35 cellular contexts compared by ENCODE assay signal in genomic region chr19:50750010-50750409, GRCh38. TPM values are rescaled to one million over a fixed set of nuclear protein-coding genes. Genes with fewer than 3 reads are reported as not detected.
"Had no signal": no experiment of that assay in that cellular context is flagged by ENCODE, and none has a peak within 500 bp of the region (broad histone marks: within the 10 kb centered on the region; RNA-seq: fewer than 3 reads in every experiment).

No MANE protein-coding gene starts in this region.

- ATAC-seq: effector memory CD8-positive, alpha-beta T cell; gastrocnemius medialis; left cardiac atrium; left ventricle myocardium superior; sciatic nerve; stimulated activated effector memory CD8-positive, alpha-beta T cell treated with anti-CD3 and anti-CD28 coated beads, Interleukin-12 subunit alpha, Interleukin-12 subunit beta, amount 100 ng/mL, for 72 hours; WTC11 had no signal

- H3K4me3 ChIP-seq: gastrocnemius medialis, hepatocyte, skin epidermis, thoracic aorta, vagina had no signal

- H3K36me3 ChIP-seq: gastrocnemius medialis, neutrophil, thoracic aorta, vagina had no signal

- H2AFZ ChIP-seq: hepatocyte had no signal

- H3K9me3 ChIP-seq: gastrocnemius medialis, neutrophil, thoracic aorta, vagina had no signal

- DNase-seq: activated CD4-positive, alpha-beta memory T cell treated with anti-CD3 and anti-CD28 coated beads, Interleukin-2, amount 10 ng/mL, durations not matched to agents 7 days and 5 days; activated CD4-positive, alpha-beta T cell treated with anti-CD3 and anti-CD28 coated beads for 1 hour; activated CD4-positive, alpha-beta T cell treated with anti-CD3 and anti-CD28 coated beads, Interleukin-2, amount 10 ng/mL, durations not matched to agents 7 days and 5 days; activated CD8-positive, alpha-beta memory T cell treated with anti-CD3 and anti-CD28 coated beads, Interleukin-2, amount 50 U/mL, for 48 hours; activated gamma-delta T cell treated with Interleukin-2 at 50 U/mL for 16 hours; activated naive CD4-positive, alpha-beta T cell treated with anti-CD3 and anti-CD28 coated beads, Interleukin-2, amount 50 U/mL, for 16 hours; activated T-cell treated with anti-CD3 and anti-CD28 coated beads, Interleukin-2, amount 50 U/mL, for 24 hours; amniotic stem cell; caudate nucleus; cortex of kidney; effector memory CD8-positive, alpha-beta T cell; erythroblast; gastrocnemius medialis; left cardiac atrium; left ventricle myocardium superior; mammary epithelial cell; naive B cell; nephron progenitor cell; retina; stimulated activated CD4-positive, alpha-beta T cell treated with anti-CD3 and anti-CD28 coated beads, Interleukin-12 subunit alpha, Interleukin-12 subunit beta, amount 100 ng/mL, for 4 hours; stimulated activated CD4-positive, alpha-beta T cell treated with anti-CD3 and anti-CD28 coated beads, Interleukin-4, amount 100 ng/mL, for 24 hours had no signal

- FAIRE-seq: keratinocyte had no signal

- H3K4me1 ChIP-seq: gastrocnemius medialis, vagina had no signal

- H3K27me3 ChIP-seq: gastrocnemius medialis, hepatocyte, vagina had no signal

- H3K27ac ChIP-seq: gastrocnemius medialis, hepatocyte, neutrophil, skin epidermis, thoracic aorta, vagina had no signal

- H3K79me2 ChIP-seq: hepatocyte had no signal

- H3K4me2 ChIP-seq: hepatocyte had no signal

RNA-seq across cellular contexts. Expression of gene GPR32, which starts 20.3 kb away (rescaled TPM):
- total RNA-seq: activated CD4-positive, alpha-beta memory T cell treated with anti-CD3 and anti-CD28 coated beads, Interleukin-2, amount 10 ng/mL, durations not matched to agents 7 days and 5 days; activated CD4-positive, alpha-beta T cell treated with anti-CD3 and anti-CD28 coated beads, Interleukin-2, amount 10 ng/mL, durations not matched to agents 7 days and 5 days; chondrocyte; gastrocnemius medialis; hepatocyte; left cardiac atrium; left ventricle myocardium superior; mammary epithelial cell; mucosa of gallbladder; osteocyte; progenitor cell of endocrine pancreas; sciatic nerve; subcutaneous adipose tissue; thoracic aorta; vagina; WTC11 had no signal
- polyA plus RNA-seq: hepatocyte, keratinocyte, mammary epithelial cell had no signal

RNA-seq across cellular contexts. Expression of gene SHANK1, which starts 30.4 kb away (rescaled TPM):
- total RNA-seq: activated CD4-positive, alpha-beta memory T cell treated with anti-CD3 and anti-CD28 coated beads, Interleukin-2, amount 10 ng/mL, durations not matched to agents 7 days and 5 days; activated CD4-positive, alpha-beta T cell treated with anti-CD3 and anti-CD28 coated beads, Interleukin-2, amount 10 ng/mL, durations not matched to agents 7 days and 5 days had no signal

RNA-seq across cellular contexts. Expression of gene ACP4, which starts 40.2 kb away (rescaled TPM):
- total RNA-seq: activated CD4-positive, alpha-beta memory T cell treated with anti-CD3 and anti-CD28 coated beads, Interleukin-2, amount 10 ng/mL, durations not matched to agents 7 days and 5 days; activated CD4-positive, alpha-beta T cell treated with anti-CD3 and anti-CD28 coated beads, Interleukin-2, amount 10 ng/mL, durations not matched to agents 7 days and 5 days; chondrocyte; gastrocnemius medialis; hepatocyte; left cardiac atrium; left ventricle myocardium superior; mammary epithelial cell; mucosa of gallbladder; osteocyte; progenitor cell of endocrine pancreas; sciatic nerve; subcutaneous adipose tissue; thoracic aorta; vagina; WTC11 had no signal
- polyA plus RNA-seq: hepatocyte, keratinocyte, mammary epithelial cell had no signal
